20 cellular contexts compared by ENCODE assay signal in the genomic region with DNA sequence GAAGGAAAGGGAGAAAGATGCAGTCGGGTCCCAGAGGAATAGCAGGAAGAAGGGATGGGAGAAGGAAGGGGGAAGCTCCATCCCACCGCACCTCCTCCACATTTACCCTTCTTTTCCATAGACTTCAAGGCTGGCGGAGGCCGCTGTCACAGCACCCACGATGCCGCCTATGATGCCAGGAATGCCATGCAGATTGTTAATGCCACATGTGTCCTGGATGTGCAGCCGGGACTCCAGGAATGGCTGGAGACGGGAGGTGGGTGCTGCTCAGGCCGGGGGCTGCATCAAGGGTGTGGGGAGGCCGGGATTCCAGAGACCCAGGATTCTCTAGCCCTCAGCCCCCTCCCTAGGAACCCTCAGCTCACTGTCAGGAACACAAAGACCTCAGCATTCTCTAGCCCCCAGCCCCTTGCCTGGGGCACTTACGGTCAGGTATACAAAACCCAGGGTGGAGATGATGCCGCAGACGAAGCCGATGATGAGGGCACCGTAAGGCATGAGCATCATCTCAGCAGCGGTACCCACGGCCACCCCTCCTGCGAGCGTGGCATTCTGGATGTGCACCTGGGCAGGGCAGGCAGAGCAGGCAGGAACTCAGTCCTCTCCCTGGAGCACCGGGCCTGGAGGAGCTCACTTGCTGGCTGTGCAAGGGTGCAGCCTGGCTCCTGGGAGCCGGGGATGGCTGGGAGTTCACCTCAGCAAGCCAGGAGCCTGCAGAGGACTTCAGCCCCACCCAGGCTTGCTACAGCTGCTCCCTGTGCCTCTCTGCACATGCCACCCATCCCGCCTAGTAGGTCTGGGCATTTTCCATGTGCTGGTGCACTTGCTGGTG. TPM values are rescaled to one million over a fixed set of nuclear protein-coding genes. Genes with fewer than 3 reads are reported as not detected.
DNase-seq lines count a peak whose midpoint lies in the region; ATAC-seq, FAIRE-seq and TF ChIP-seq lines count a peak whose summit lies in the region.
"Had no signal": no experiment of that assay in that cellular context is flagged by ENCODE, and none has a peak within 500 bp of the region (broad histone marks: within the 10 kb centered on the region; RNA-seq: fewer than 3 reads in every experiment).

No MANE protein-coding gene starts in this region.

- H3K4me3 ChIP-seq in SK-N-MC (no peak overlapping the region), kidney (ENCODE audit: low read length in 2 of 2) (no peak overlapping the region), transverse colon (no peak overlapping the region), lower lobe of right lung (no peak overlapping the region)
- H3K4me3 ChIP-seq: HAP-1 had no signal

- H3K27ac ChIP-seq in SK-N-MC = peak overlapping the region; percentile 100
- H3K27ac ChIP-seq in kidney (ENCODE audit: low read depth in 2 of 2, low read length in 2 of 2) = no peak overlapping the region
- H3K27ac ChIP-seq in transverse colon = no peak overlapping the region
- no peak overlapping the region for H3K27ac ChIP-seq in lower lobe of right lung

- no peaks in the 10 kb centered on the region for H3K4me1 ChIP-seq in kidney (ENCODE audit: control insufficient read depth in 1 of 2, insufficient read depth in 1 of 2, low read depth in 1 of 2, low read length in 2 of 2)
- H3K4me1 ChIP-seq in transverse colon = no peaks in the 10 kb centered on the region
- no peaks in the 10 kb centered on the region for H3K4me1 ChIP-seq in lower lobe of right lung
- H3K4me1 ChIP-seq: HAP-1 had no signal

- TF ChIP-seq POLR2A in transverse colon (IDR thresholded peaks at IDR 0.05) = no peak

- ATAC-seq in sciatic nerve (no peak), lower lobe of right lung (no peak)

- no peaks in the 10 kb centered on the region for H3K9me3 ChIP-seq in SK-N-MC (ENCODE audit: low read depth, low read length)
- no peaks in the 10 kb centered on the region for H3K9me3 ChIP-seq in kidney (ENCODE audit: control insufficient read depth in 1 of 2, low read length in 2 of 2)
- H3K9me3 ChIP-seq in transverse colon = no peaks in the 10 kb centered on the region
- H3K9me3 ChIP-seq in lower lobe of right lung = no peaks in the 10 kb centered on the region
- H3K9me3 ChIP-seq: HAP-1 had no signal

- in situ Hi-C loops in transverse colon (cut with MboI; ENCODE audit: low pct_ligation_motif_present in 1 of 4, low pct_unique_long_range_greater_than_20kb in 1 of 4, low sequenced_read_pairs in 3 of 4) = no loop called here

- H3K36me3 ChIP-seq in SK-N-MC (ENCODE audit: insufficient read depth, low read length) (0 out of 2 replicates have a peak, but pooled peaks cover 3% of the 10 kb centered on the region), kidney (ENCODE audit: control insufficient read depth in 1 of 2, insufficient read depth in 2 of 2, low read length in 2 of 2) (no peaks in the 10 kb centered on the region), transverse colon (no peaks in the 10 kb centered on the region), lower lobe of right lung (no peaks in the 10 kb centered on the region)
- H3K36me3 ChIP-seq: HAP-1 had no signal

- H3K27me3 ChIP-seq in transverse colon (peaks cover 26% of the 10 kb centered on the region), lower lobe of right lung (ENCODE audit: low read depth) (peaks cover 9% of the 10 kb centered on the region)

- intact Hi-C loops in kidney (cut with DNase I) = no loop called here
- intact Hi-C loops in sciatic nerve (cut with DNase I) = no loop called here
- intact Hi-C loops in transverse colon (cut with DNase I; ENCODE audit: low total_unique reads) = no loop called here
- intact Hi-C loops in lower lobe of right lung (cut with DNase I) = no loop called here

- DNase-seq in SK-N-MC (ENCODE audit: low read depth, low spot score) (no peak), kidney (peak; percentile 56), sciatic nerve (ENCODE audit: low spot score) (peak; percentile 43), OCI-M1 (lab: John Stamatoyannopoulos, UW) (no peak), transverse colon (no peak), lower lobe of right lung (no peak)
- DNase-seq: C1 segment of cervical spinal cord; Calu3; CD4-positive, alpha-beta memory T cell; COR-L47; DMS153; DND-41; GOT3; HFFc6 had no signal

- no peak for FAIRE-seq in kidney (lab: Jason Lieb, UNC)
- FAIRE-seq: G401.6, GM12892, H54 had no signal

- TF ChIP-seq CTCF in kidney (IDR thresholded peaks at IDR 0.05; ENCODE audit: borderline replicate concordance, extremely low read depth, insufficient read depth) (no peak), transverse colon (IDR thresholded peaks at IDR 0.05) (no peak), lower lobe of right lung (IDR thresholded peaks at IDR 0.05) (no peak)

- TF ChIP-seq EP300 in transverse colon (IDR thresholded peaks at IDR 0.05; ENCODE audit: low read depth) = no peak

- H3K9ac ChIP-seq in SK-N-MC (ENCODE audit: insufficient read length) (no peak overlapping the region), kidney (ENCODE audit: low read length in 2 of 2) (no peak overlapping the region)

- 20 to 71% methylated on average over 1 to 21 of the region's 22 CpGs for WGBS in transverse colon (ENCODE audit: low coverage in 1 of 2), 2 donors

RNA-seq across cellular contexts. Expression of a gene that starts 18.8 kb away (rescaled TPM):
- total RNA-seq in kidney (1.5 TPM), sciatic nerve (not detected), transverse colon (under 1 TPM in 1 of 4 donors, not detected in 3; 0.41 TPM), lower lobe of right lung (not detected)
- 373 TPM for polyA plus RNA-seq in kidney (ENCODE audit: insufficient read depth, low read depth, low replicate concordance)
- total RNA-seq: A172; CD4-positive, alpha-beta memory T cell; HFFc6 had no signal
- polyA plus RNA-seq: BJ; CD4-positive, alpha-beta memory T cell had no signal

Comparison
In these comparisons a context has a peak if more than half of its experiments do, and no peak if none do; other contexts are left out.
1. DNase-seq: peak in kidney (single experiment) and sciatic nerve (single experiment); none in SK-N-MC (single experiment), OCI-M1 (single experiment), transverse colon (single experiment) and lower lobe of right lung (single experiment).